ENCODE assay signal across 32 cellular contexts in genomic region chr3:113200351-113200750, GRCh38. TPM values are rescaled to one million over a fixed set of nuclear protein-coding genes. Genes with fewer than 3 reads are reported as not detected.
"Had no signal": no experiment of that assay in that cellular context is flagged by ENCODE, and none has a peak within 500 bp of the region (broad histone marks: within the 10 kb centered on the region; RNA-seq: fewer than 3 reads in every experiment).

No MANE protein-coding gene starts in this region.

- H3K4me3 ChIP-seq: heart right ventricle, hepatocyte, lower lobe of right lung, pancreas, prostate gland, skin epidermis, suprapubic skin, thoracic aorta, tibial artery, upper lobe of right lung, vagina had no signal

- H3K9me3 Mint-ChIP-seq: nephron had no signal

- DNase-seq: heart right ventricle; kidney glomerular epithelial cell; left cardiac atrium; lower lobe of right lung; mammary epithelial cell; naive B cell; nucleus accumbens; pancreas; posterior cingulate gyrus; retina; right cardiac atrium; stimulated activated CD4-positive, alpha-beta T cell treated with anti-CD3 and anti-CD28 coated beads, Interleukin-12 subunit alpha, Interleukin-12 subunit beta, amount 100 ng/mL, for 4 hours; stimulated activated CD4-positive, alpha-beta T cell treated with anti-CD3 and anti-CD28 coated beads, Interleukin-15, amount 100 ng/mL, for 24 hours; stimulated activated CD4-positive, alpha-beta T cell treated with anti-CD3 and anti-CD28 coated beads, Interleukin-2, amount 100 ng/mL, for 24 hours; stimulated activated CD4-positive, alpha-beta T cell treated with anti-CD3 and anti-CD28 coated beads, Interleukin-4, amount 100 ng/mL, for 24 hours; stimulated activated naive CD4-positive, alpha-beta T cell; tibial artery; trophoblast cell; upper lobe of right lung had no signal

- H3K4me3 Mint-ChIP-seq: mesothelial cell of epicardium; naive B cell; nephron; neural crest cell; stimulated activated naive CD8-positive, alpha-beta T cell treated with anti-CD3 and anti-CD28 coated beads, Interleukin-15, Interleukin-2, amounts not matched to agents 100 ng/mL and 50 ng/mL, for 24 hours had no signal

- H3K4me1 ChIP-seq: heart right ventricle, lower lobe of right lung, pancreas, prostate gland, tibial artery, upper lobe of right lung had no signal

- H3K4me1 Mint-ChIP-seq: naive B cell, neural crest cell had no signal

- H3K9me3 ChIP-seq: lower lobe of right lung, pancreas, prostate gland, suprapubic skin, thoracic aorta, tibial artery, upper lobe of right lung, vagina had no signal

- H3K27me3 ChIP-seq: hepatocyte, pancreas, suprapubic skin, tibial artery, upper lobe of right lung, vagina had no signal

- H3K36me3 ChIP-seq: heart right ventricle, lower lobe of right lung, pancreas, prostate gland, suprapubic skin, thoracic aorta, tibial artery, upper lobe of right lung, vagina had no signal

- H3K27ac ChIP-seq: heart right ventricle, hepatocyte, lower lobe of right lung, pancreas, prostate gland, skin epidermis, suprapubic skin, thoracic aorta, tibial artery, upper lobe of right lung, vagina had no signal

- H3K36me3 Mint-ChIP-seq: naive B cell had no signal

- H3K27ac Mint-ChIP-seq: mesothelial cell of epicardium; naive B cell; nephron; stimulated activated naive CD8-positive, alpha-beta T cell treated with anti-CD3 and anti-CD28 coated beads, Interleukin-15, Interleukin-2, amounts not matched to agents 100 ng/mL and 50 ng/mL, for 24 hours had no signal

- ATAC-seq: heart right ventricle, left cardiac atrium, left lobe of liver, lower lobe of right lung, pancreas, right cardiac atrium, sciatic nerve, upper lobe of right lung had no signal

RNA-seq across cellular contexts. Expression of gene BOC, which starts 11.0 kb away (rescaled TPM):
- total RNA-seq: mononuclear cell had no signal
